Comparison of ENCODE assay signal across 15 cellular contexts in genomic region chr14:94381149-94382030, GRCh38. TPM values are rescaled to one million over a fixed set of nuclear protein-coding genes. Genes with fewer than 3 reads are reported as not detected.
"Had no signal": no experiment of that assay in that cellular context is flagged by ENCODE, and none has a peak within 500 bp of the region (broad histone marks: within the 10 kb centered on the region; RNA-seq: fewer than 3 reads in every experiment).

No MANE protein-coding gene starts in this region.

- H3K27me3 ChIP-seq: ascending aorta, pancreas had no signal

- H3K27ac ChIP-seq: ascending aorta, heart right ventricle, left ventricle myocardium inferior, pancreas had no signal

- ATAC-seq: heart right ventricle, pancreas had no signal

- H3K36me3 ChIP-seq: ascending aorta, left ventricle myocardium inferior, pancreas had no signal

- DNase-seq: activated CD4-positive, alpha-beta T cell treated with anti-CD3 and anti-CD28 coated beads, Interleukin-2, amount 50 U/mL, for 4 hours; activated CD8-positive, alpha-beta memory T cell treated with anti-CD3 and anti-CD28 coated beads, Interleukin-2, amount 50 U/mL, for 4 hours; foreskin melanocyte; heart right ventricle; left ventricle myocardium inferior; mesenchymal stem cell; pancreas; retina; SIG-M5; small intestine had no signal

- H3K9me3 ChIP-seq: ascending aorta, heart right ventricle, left ventricle myocardium inferior, pancreas had no signal

- H3K4me3 ChIP-seq: ascending aorta, heart right ventricle, left ventricle myocardium inferior, pancreas had no signal

- H3K4me1 ChIP-seq: ascending aorta, left ventricle myocardium inferior, pancreas had no signal

RNA-seq across cellular contexts. Expression of gene SERPINA1, which starts 7.0 kb away (rescaled TPM):
- total RNA-seq: endothelial cell of umbilical vein had no signal
- polyA plus RNA-seq: endothelial cell of umbilical vein, neural cell had no signal

RNA-seq across cellular contexts. Expression of gene SERPINA2, which starts 14.9 kb away (rescaled TPM):
- total RNA-seq: ascending aorta; endothelial cell of umbilical vein; heart right ventricle; left ventricle myocardium inferior; pancreas; subcutaneous adipose tissue; T-helper 2 cell treated with Interferon-gamma antibody and Interleukin-4, amounts not matched to agents 100 ng/mL and 5 ng/mL, for 36 hours had no signal
- polyA plus RNA-seq: endothelial cell of umbilical vein, heart right ventricle, neural cell, pancreas, small intestine had no signal

RNA-seq across cellular contexts. Expression of gene SERPINA6, which starts 58.3 kb away (rescaled TPM):
- total RNA-seq: ascending aorta; endothelial cell of umbilical vein; heart right ventricle; left ventricle myocardium inferior; subcutaneous adipose tissue; T-helper 2 cell treated with Interferon-gamma antibody and Interleukin-4, amounts not matched to agents 100 ng/mL and 5 ng/mL, for 36 hours had no signal
- polyA plus RNA-seq: endothelial cell of umbilical vein, heart right ventricle, neural cell had no signal
